25 cellular contexts compared by ENCODE assay signal in genomic region chr4:168522829-168523228, GRCh38.
"Had no signal": no experiment of that assay in that cellular context is flagged by ENCODE, and none has a peak within 500 bp of the region (broad histone marks: within the 10 kb centered on the region; RNA-seq: fewer than 3 reads in every experiment).

No MANE protein-coding gene starts in this region.

- H3K4me1 ChIP-seq: colonic mucosa, left lung, spleen, upper lobe of left lung had no signal

- ATAC-seq: activated CD8-positive, alpha-beta memory T cell treated with anti-CD3 and anti-CD28 coated beads, Interleukin-2, amount 10 ng/mL, durations not matched to agents 7 days and 5 days; activated CD8-positive, alpha-beta T cell treated with anti-CD3 and anti-CD28 coated beads for 36 hours; effector memory CD8-positive, alpha-beta T cell; esophagus mucosa; left lung; natural killer cell treated with Interleukin-12 subunit alpha and Interleukin-12 subunit beta and Interleukin-15 and Interleukin-18, amount 100 ng/mL, for 72 hours; stimulated activated naive CD8-positive, alpha-beta T cell treated with anti-CD3 and anti-CD28 coated beads, Interleukin-15, Interleukin-2, amounts not matched to agents 100 U/mL and 50 U/mL, for 24 hours; T-cell had no signal

- H3K9me3 ChIP-seq: colonic mucosa, left lung, sigmoid colon, spleen, upper lobe of left lung had no signal

- DNase-seq: activated CD4-positive, alpha-beta T cell treated with anti-CD3 and anti-CD28 coated beads, Interleukin-2, amount 10 ng/mL, durations not matched to agents 7 days and 5 days; activated CD4-positive, CD25-positive, alpha-beta regulatory T cell treated with anti-CD3 and anti-CD28 coated beads, Interleukin-2, amount 50 U/mL, for 72 hours; activated CD8-positive, alpha-beta memory T cell treated with anti-CD3 and anti-CD28 coated beads, Interleukin-2, amount 10 ng/mL, durations not matched to agents 7 days and 5 days; activated CD8-positive, alpha-beta T cell treated with anti-CD3 and anti-CD28 coated beads for 36 hours; activated gamma-delta T cell; activated T-cell treated with anti-CD3 and anti-CD28 coated beads for 4 hours; aorta; colonic mucosa; dorsolateral prefrontal cortex; effector memory CD8-positive, alpha-beta T cell; left lung; mammary epithelial cell; midbrain; nucleus accumbens; posterior cingulate gyrus; sigmoid colon; spleen; stimulated activated CD4-positive, alpha-beta T cell treated with anti-CD3 and anti-CD28 coated beads, Interleukin-4, amount 100 ng/mL, for 1 hour; stimulated activated naive CD8-positive, alpha-beta T cell treated with anti-CD3 and anti-CD28 coated beads, Interleukin-15, Interleukin-2, amounts not matched to agents 100 U/mL and 50 U/mL, for 24 hours; T-cell; upper lobe of left lung had no signal

- FAIRE-seq: endothelial cell of umbilical vein had no signal

- H3K4me3 ChIP-seq: colonic mucosa, dorsolateral prefrontal cortex, left lung, sigmoid colon, spleen, upper lobe of left lung had no signal

- H3K27me3 ChIP-seq: colonic mucosa, left lung, sigmoid colon, spleen, upper lobe of left lung had no signal

- H3K36me3 ChIP-seq: colonic mucosa, left lung, sigmoid colon, spleen, upper lobe of left lung, WERI-Rb-1 had no signal

- H3K27ac ChIP-seq: colonic mucosa, dorsolateral prefrontal cortex, left lung, sigmoid colon, spleen, upper lobe of left lung, WERI-Rb-1 had no signal
